29 cellular contexts compared by ENCODE assay signal in genomic region chr2:115036818-115037217, GRCh38.
"Had no signal": no experiment of that assay in that cellular context is flagged by ENCODE, and none has a peak within 500 bp of the region (broad histone marks: within the 10 kb centered on the region; RNA-seq: fewer than 3 reads in every experiment).

No MANE protein-coding gene starts in this region.

- H2AFZ ChIP-seq: parathyroid adenoma had no signal

- H3K27ac Mint-ChIP-seq: effector memory CD8-positive, alpha-beta T cell; memory B cell; mesothelial cell of epicardium; naive B cell; natural killer cell treated with Interleukin-12 subunit alpha and Interleukin-12 subunit beta and Interleukin-15 and Interleukin-18, amount 100 ng/mL, for 72 hours; progenitor cell of endocrine pancreas; stimulated activated naive B cell treated with anti-CD40 and anti-IgM and Interleukin-4, amounts not matched to agents 10 μg/mL and 1 μg/mL and 100 μg/mL, for 72 hours; stimulated activated naive CD8-positive, alpha-beta T cell treated with anti-CD3 and anti-CD28 coated beads, Interleukin-15, Interleukin-2, amounts not matched to agents 100 ng/mL and 50 ng/mL, for 24 hours had no signal

- H3K9me3 ChIP-seq: esophagus squamous epithelium, mucosa of descending colon, neutrophil, right lobe of liver, thoracic aorta, tibial nerve, upper lobe of left lung had no signal

- H3K9me3 Mint-ChIP-seq: mesothelial cell of epicardium, neural crest cell had no signal

- H3K4me1 Mint-ChIP-seq: memory B cell; mesothelial cell of epicardium; naive B cell; neural crest cell; stimulated activated naive B cell treated with anti-CD40 and anti-IgM and Interleukin-4, amounts not matched to agents 10 μg/mL and 1 μg/mL and 100 μg/mL, for 72 hours had no signal

- H3K27me3 Mint-ChIP-seq: effector memory CD8-positive, alpha-beta T cell; memory B cell; naive B cell; natural killer cell treated with Interleukin-12 subunit alpha and Interleukin-12 subunit beta and Interleukin-15 and Interleukin-18, amount 100 ng/mL, for 72 hours; progenitor cell of endocrine pancreas; stimulated activated naive B cell treated with anti-CD40 and anti-IgM and Interleukin-4, amounts not matched to agents 10 μg/mL and 1 μg/mL and 100 μg/mL, for 72 hours; stimulated activated naive CD8-positive, alpha-beta T cell treated with anti-CD3 and anti-CD28 coated beads, Interleukin-15, Interleukin-2, amounts not matched to agents 100 ng/mL and 50 ng/mL, for 24 hours had no signal

- H3K79me2 ChIP-seq: parathyroid adenoma had no signal

- H3K27me3 ChIP-seq: esophagus squamous epithelium, heart right ventricle, neutrophil, right lobe of liver, tibial nerve, upper lobe of left lung had no signal

- H3K4me1 ChIP-seq: esophagus squamous epithelium, heart right ventricle, parathyroid adenoma, right lobe of liver, tibial nerve, upper lobe of left lung had no signal

- DNase-seq: cortex of kidney; effector memory CD8-positive, alpha-beta T cell; erythroblast; esophagus squamous epithelium; foreskin melanocyte; glutamatergic neuron; heart right ventricle; hippocampal formation; kidney; mucosa of descending colon; naive B cell; right lobe of liver; small intestine; stimulated activated CD4-positive, alpha-beta T cell treated with anti-CD3 and anti-CD28 coated beads, Interleukin-15, amount 100 ng/mL, for 24 hours; stimulated activated CD4-positive, alpha-beta T cell treated with anti-CD3 and anti-CD28 coated beads, Interleukin-2, amount 100 ng/mL, for 48 hours; stimulated activated naive B cell treated with anti-CD40 and anti-IgM and Interleukin-4, amounts not matched to agents 10 μg/mL and 1 μg/mL and 100 μg/mL, for 72 hours; upper lobe of left lung had no signal

- H3K4me3 Mint-ChIP-seq: effector memory CD8-positive, alpha-beta T cell; memory B cell; mesothelial cell of epicardium; naive B cell; natural killer cell treated with Interleukin-12 subunit alpha and Interleukin-12 subunit beta and Interleukin-15 and Interleukin-18, amount 100 ng/mL, for 72 hours; neural crest cell; stimulated activated naive B cell treated with anti-CD40 and anti-IgM and Interleukin-4, amounts not matched to agents 10 μg/mL and 1 μg/mL and 100 μg/mL, for 72 hours; stimulated activated naive CD8-positive, alpha-beta T cell treated with anti-CD3 and anti-CD28 coated beads, Interleukin-15, Interleukin-2, amounts not matched to agents 100 ng/mL and 50 ng/mL, for 24 hours had no signal

- H3K9ac ChIP-seq: parathyroid adenoma had no signal

- ATAC-seq: effector memory CD8-positive, alpha-beta T cell; heart right ventricle; left lobe of liver; mucosa of descending colon; natural killer cell treated with Interleukin-12 subunit alpha and Interleukin-12 subunit beta and Interleukin-15 and Interleukin-18, amount 100 ng/mL, for 72 hours; right lobe of liver; stimulated activated naive B cell treated with anti-CD40 and anti-IgM and Interleukin-4, amounts not matched to agents 10 μg/mL and 1 μg/mL and 100 μg/mL, for 72 hours had no signal

- H3K36me3 ChIP-seq: esophagus squamous epithelium, heart right ventricle, neutrophil, right lobe of liver, thoracic aorta, tibial nerve, upper lobe of left lung had no signal

- H3K36me3 Mint-ChIP-seq: memory B cell; mesothelial cell of epicardium; naive B cell; stimulated activated naive B cell treated with anti-CD40 and anti-IgM and Interleukin-4, amounts not matched to agents 10 μg/mL and 1 μg/mL and 100 μg/mL, for 72 hours had no signal

- H3K27ac ChIP-seq: esophagus squamous epithelium, heart right ventricle, neutrophil, parathyroid adenoma, right lobe of liver, thoracic aorta, tibial nerve, upper lobe of left lung had no signal

- H3K4me3 ChIP-seq: esophagus squamous epithelium, heart right ventricle, lung, mucosa of descending colon, right lobe of liver, thoracic aorta, tibial nerve, upper lobe of left lung had no signal
